ENCODE assay signal across 1 cellular context in the genomic region with DNA sequence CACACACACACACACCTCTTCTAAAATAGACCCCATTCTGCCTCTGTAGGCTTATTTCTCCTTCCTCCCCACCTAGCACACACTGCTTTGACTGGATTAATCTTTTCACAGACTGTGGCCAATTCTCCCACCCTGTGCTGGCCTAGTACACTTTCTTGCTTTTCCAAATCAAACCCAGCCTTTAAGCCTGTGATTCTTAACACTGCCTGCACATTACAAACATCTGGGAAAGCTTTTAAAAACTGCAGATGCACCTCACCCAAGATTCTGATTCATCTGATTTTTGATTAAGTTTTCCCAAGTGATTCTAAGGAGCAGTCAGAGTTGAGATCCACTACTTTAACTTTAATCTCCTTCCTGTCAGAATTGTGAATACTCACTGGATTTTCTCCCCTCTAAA.
A peak's percentile ranks its signal among the peaks of the same experiment; 100 is the strongest.
TF ChIP-seq lines count a peak whose summit lies in the region.

No MANE protein-coding gene starts in this region.

TF ChIP-seq in SK-N-SH, 30 proteins besides CTCF, POLR2A, EP300 and RAD21:
- TF ChIP-seq YY1 (IDR thresholded peaks at IDR 0.05; ENCODE audit: low read depth) (no peak), GABPA (IDR thresholded peaks at IDR 0.05; ENCODE audit: low read depth) (no peak), TCF12 (IDR thresholded peaks at IDR 0.05) (peak; percentile 42; the same call in 1 of the 2 replicates), TAF1 (IDR thresholded peaks at IDR 0.05; ENCODE audit: borderline replicate concordance, low read depth, low read length) (no peak), NRF1 (IDR thresholded peaks at IDR 0.05; ENCODE audit: low read depth, low read length) (no peak)
- TF ChIP-seq, protein P1, sequence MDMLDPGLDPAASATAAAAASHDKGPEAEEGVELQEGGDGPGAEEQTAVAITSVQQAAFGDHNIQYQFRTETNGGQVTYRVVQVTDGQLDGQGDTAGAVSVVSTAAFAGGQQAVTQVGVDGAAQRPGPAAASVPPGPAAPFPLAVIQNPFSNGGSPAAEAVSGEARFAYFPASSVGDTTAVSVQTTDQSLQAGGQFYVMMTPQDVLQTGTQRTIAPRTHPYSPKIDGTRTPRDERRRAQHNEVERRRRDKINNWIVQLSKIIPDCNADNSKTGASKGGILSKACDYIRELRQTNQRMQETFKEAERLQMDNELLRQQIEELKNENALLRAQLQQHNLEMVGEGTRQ (IDR thresholded peaks at IDR 0.05; ENCODE audit: borderline replicate concordance, low read depth, low read length): no peak
- TF ChIP-seq, protein P2, sequence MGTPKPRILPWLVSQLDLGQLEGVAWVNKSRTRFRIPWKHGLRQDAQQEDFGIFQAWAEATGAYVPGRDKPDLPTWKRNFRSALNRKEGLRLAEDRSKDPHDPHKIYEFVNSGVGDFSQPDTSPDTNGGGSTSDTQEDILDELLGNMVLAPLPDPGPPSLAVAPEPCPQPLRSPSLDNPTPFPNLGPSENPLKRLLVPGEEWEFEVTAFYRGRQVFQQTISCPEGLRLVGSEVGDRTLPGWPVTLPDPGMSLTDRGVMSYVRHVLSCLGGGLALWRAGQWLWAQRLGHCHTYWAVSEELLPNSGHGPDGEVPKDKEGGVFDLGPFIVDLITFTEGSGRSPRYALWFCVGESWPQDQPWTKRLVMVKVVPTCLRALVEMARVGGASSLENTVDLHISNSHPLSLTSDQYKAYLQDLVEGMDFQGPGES (IDR thresholded peaks at IDR 0.05; ENCODE audit: low read depth, low read length): no peak
